8 cellular contexts compared by ENCODE assay signal in the genomic region with DNA sequence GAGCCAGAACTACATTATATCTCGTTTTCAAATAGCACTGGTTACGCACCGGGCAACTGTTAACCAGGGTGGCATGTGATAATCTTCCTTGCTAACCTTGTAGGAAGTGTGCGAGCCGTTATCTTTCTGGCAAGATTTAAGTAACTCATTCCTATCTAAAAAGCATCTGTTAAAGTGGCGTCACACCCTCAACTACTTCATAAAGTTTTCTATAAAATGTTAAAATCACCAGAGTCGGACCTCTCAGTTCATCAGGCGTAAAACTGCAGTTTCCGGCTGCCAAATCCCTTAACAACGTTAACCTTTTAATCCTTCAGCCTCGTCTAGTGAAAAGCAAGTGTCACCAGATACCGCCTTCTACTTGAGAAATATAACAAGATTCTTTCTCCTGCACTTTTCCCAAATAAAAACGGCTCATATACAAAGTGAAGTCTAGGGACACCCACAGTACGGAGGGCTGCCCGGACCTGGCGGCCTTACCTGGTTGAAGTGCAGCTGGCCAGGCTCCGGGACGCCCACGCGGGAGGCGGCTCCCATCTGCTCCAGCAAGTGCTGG. TPM values are rescaled to one million over a fixed set of nuclear protein-coding genes. Genes with fewer than 3 reads are reported as not detected.
DNase-seq lines count a peak whose midpoint lies in the region; ATAC-seq and TF ChIP-seq lines count a peak whose summit lies in the region.

No MANE protein-coding gene starts in this region.

- H3K4me3 Mint-ChIP-seq in CD4-positive, CD25-positive, alpha-beta regulatory T cell, result peak overlapping the region; percentile 91 to 96 (median 94)
- peak overlapping the region; percentile 89 for H3K4me3 Mint-ChIP-seq in activated B cell treated with CpG ODN at 0.5 μM for 24 hours

- peak in 1 of 3 donors; percentile 69 for DNase-seq in CD4-positive, CD25-positive, alpha-beta regulatory T cell
- peak in 1 of 2 experiments; percentile 63 for DNase-seq in HL-60 (ENCODE audit: low read depth in 1 of 2, low spot score in 1 of 2)
- no peak for DNase-seq in activated B cell treated with CpG ODN at 0.5 μM for 24 hours
- no peak for DNase-seq in esophagus muscularis mucosa (ENCODE audit: extremely low spot score)
- no peak for DNase-seq in ovary
- DNase-seq in NK-92 (lab: John Stamatoyannopoulos, UW; ENCODE audit: unreplicated experiment), result no peak
- no peak for DNase-seq in amniotic stem cell (lab: John Stamatoyannopoulos, UW)

- peak overlapping the region; percentile 82 to 94 (median 86) for H3K27ac Mint-ChIP-seq in CD4-positive, CD25-positive, alpha-beta regulatory T cell
- H3K27ac Mint-ChIP-seq in activated B cell treated with CpG ODN at 0.5 μM for 24 hours, result peak overlapping the region; percentile 93

- no peaks in the 10 kb centered on the region for H3K9me3 Mint-ChIP-seq in CD4-positive, CD25-positive, alpha-beta regulatory T cell
- H3K9me3 Mint-ChIP-seq in activated B cell treated with CpG ODN at 0.5 μM for 24 hours, result no peaks in the 10 kb centered on the region

- POLR2A ChIA-PET in activated B cell treated with CpG ODN at 0.5 μM for 24 hours (lab: Charles Lee), result interaction anchor here (0.9 to 2.5 kb wide), 5 partner anchors 27 to 484 kb away, joined by 3 to 18 read pairs (median 5); a partner anchor contains a TSS

- 14% methylated on average over 16 of the region's 21 CpGs for WGBS in esophagus muscularis mucosa
- 3 to 6% (median 3%) methylated on average over 21 of the region's 21 CpGs for WGBS in ovary, 3 donors

- H3K27me3 ChIP-seq in CD4-positive, CD25-positive, alpha-beta regulatory T cell (ENCODE audit: control insufficient read depth, insufficient read depth, low read length), result no peaks in the 10 kb centered on the region
- no peaks in the 10 kb centered on the region for H3K27me3 ChIP-seq in HL-60 (ENCODE audit: insufficient read depth, poor library complexity, severe bottlenecking)
- H3K27me3 ChIP-seq in esophagus muscularis mucosa, result no peaks in the 10 kb centered on the region
- no peaks in the 10 kb centered on the region for H3K27me3 ChIP-seq in ovary

- TF ChIP-seq POLR2A in esophagus muscularis mucosa (IDR thresholded peaks at IDR 0.05; ENCODE audit: low read depth) (no peak), ovary (IDR thresholded peaks at IDR 0.05) (no peak)

- TF ChIP-seq EP300 in esophagus muscularis mucosa (IDR thresholded peaks at IDR 0.05), result no peak
- no peak for TF ChIP-seq EP300 in ovary (IDR thresholded peaks at IDR 0.05)

- TF ChIP-seq CTCF in HL-60 (IDR thresholded peaks at IDR 0.05; ENCODE audit: insufficient read depth, low read length), result no peak
- no peak for TF ChIP-seq CTCF in activated B cell treated with CpG ODN at 0.5 μM for 24 hours (IDR thresholded peaks at IDR 0.05)
- no peak for TF ChIP-seq CTCF in esophagus muscularis mucosa (IDR thresholded peaks at IDR 0.05)
- no peak for TF ChIP-seq CTCF in ovary (IDR thresholded peaks at IDR 0.05)

- no peaks in the 10 kb centered on the region for H3K36me3 ChIP-seq in CD4-positive, CD25-positive, alpha-beta regulatory T cell (ENCODE audit: control insufficient read depth, insufficient read depth, low read length)
- H3K36me3 ChIP-seq in esophagus muscularis mucosa (no peaks in the 10 kb centered on the region), ovary (no peaks in the 10 kb centered on the region)

- H3K4me1 ChIP-seq in CD4-positive, CD25-positive, alpha-beta regulatory T cell (ENCODE audit: control insufficient read depth, insufficient read depth, low read length, poor library complexity, severe bottlenecking), result peaks cover 29% of the 10 kb centered on the region
- H3K4me1 ChIP-seq in esophagus muscularis mucosa (peaks cover 7 to 18% (median 12%) of the 10 kb centered on the region in 4 donors), ovary (ENCODE audit: insufficient read depth) (peaks cover 7% of the 10 kb centered on the region)

- intact Hi-C loops in activated B cell treated with CpG ODN at 0.5 μM for 24 hours (cut with micrococcal nuclease), result loop anchor here (2.0 to 10.0 kb wide), 4 partner anchors 221 to 675 kb away; a partner anchor contains a TSS
- intact Hi-C loops in esophagus muscularis mucosa (cut with DNase I), result loop anchor here (5.0 to 10.0 kb wide), 3 partner anchors 88 to 751 kb away; a partner anchor contains a TSS
- intact Hi-C loops in ovary (cut with DNase I), result loop anchor here in 1 of 4 donors (2.0 kb wide), 1 partner anchor 87 kb away; no protein-coding TSS in a partner anchor

- ATAC-seq in CD4-positive, CD25-positive, alpha-beta regulatory T cell (ENCODE audit: low read depth in 2 of 2), result no peak
- ATAC-seq in GM19468 (IDR thresholded peaks at IDR 0.05; ENCODE audit: extremely low read depth, unreplicated experiment), result peak; percentile 15
- no peak for ATAC-seq in activated B cell treated with CpG ODN at 0.5 μM for 24 hours (ENCODE audit: low read depth)

- H3K4me1 Mint-ChIP-seq in CD4-positive, CD25-positive, alpha-beta regulatory T cell, result peaks cover 5 to 53% (median 44%) of the 10 kb centered on the region in 4 donors
- H3K4me1 Mint-ChIP-seq in activated B cell treated with CpG ODN at 0.5 μM for 24 hours, result peaks cover 34% of the 10 kb centered on the region

- peaks cover 4% of the 10 kb centered on the region for H3K36me3 Mint-ChIP-seq in CD4-positive, CD25-positive, alpha-beta regulatory T cell
- H3K36me3 Mint-ChIP-seq in activated B cell treated with CpG ODN at 0.5 μM for 24 hours (ENCODE audit: low read depth), result peaks cover 4% of the 10 kb centered on the region

- no peaks in the 10 kb centered on the region for H3K9me3 ChIP-seq in CD4-positive, CD25-positive, alpha-beta regulatory T cell (ENCODE audit: control insufficient read depth in 2 of 2, low read length in 2 of 2)
- H3K9me3 ChIP-seq in esophagus muscularis mucosa (no peaks in the 10 kb centered on the region), ovary (no peaks in the 10 kb centered on the region)

- CTCF ChIA-PET in activated B cell treated with CpG ODN at 0.5 μM for 24 hours (lab: Charles Lee), result no interaction called here

- peak overlapping the region; percentile 89 for H3K27ac ChIP-seq in CD4-positive, CD25-positive, alpha-beta regulatory T cell (ENCODE audit: insufficient read depth, low read length, poor library complexity, severe bottlenecking)
- peak overlapping the region; percentile 98 for H3K27ac ChIP-seq in HL-60 (replicated peaks)
- H3K27ac ChIP-seq in esophagus muscularis mucosa (replicated peaks in 1 of 4), result peak overlapping the region; percentile 69 to 76 (median 74)
- peak overlapping the region; percentile 55 to 78 for H3K27ac ChIP-seq in ovary

- peaks cover 4% of the 10 kb centered on the region for H3K27me3 Mint-ChIP-seq in CD4-positive, CD25-positive, alpha-beta regulatory T cell
- H3K27me3 Mint-ChIP-seq in activated B cell treated with CpG ODN at 0.5 μM for 24 hours, result no peaks in the 10 kb centered on the region

- peak overlapping the region; percentile 95 for H3K4me3 ChIP-seq in CD4-positive, CD25-positive, alpha-beta regulatory T cell (ENCODE audit: low read depth, low read length)
- H3K4me3 ChIP-seq in HL-60 (replicated peaks; ENCODE audit: insufficient read depth, low read length) (peak overlapping the region; percentile 67), esophagus muscularis mucosa (peak overlapping the region; percentile 68 to 83 (median 70)), ovary (peak overlapping the region; percentile 70)

RNA-seq across cellular contexts. Expression of a gene that starts 1.2 kb away (rescaled TPM):
- 18.6 TPM for total RNA-seq in CD4-positive, CD25-positive, alpha-beta regulatory T cell
- 10 to 100 TPM; 21.0 to 29.8 (median 24.7) TPM for polyA plus RNA-seq in CD4-positive, CD25-positive, alpha-beta regulatory T cell
- total RNA-seq in activated B cell treated with CpG ODN at 0.5 μM for 24 hours (17.9 and 18.1 TPM in 2 replicates), esophagus muscularis mucosa (1 to 10 TPM; 4.0 to 6.6 (median 6.0) TPM), ovary (10 to 100 TPM; 15.6 to 28.7 (median 22.0) TPM)
- polyA plus RNA-seq in ovary, result 10 to 100 TPM; 11.5 to 14.1 TPM
